Comparison of ENCODE assay signal across 31 cellular contexts in genomic region chr17:37461668-37462067, GRCh38. TPM values are rescaled to one million over a fixed set of nuclear protein-coding genes. Genes with fewer than 3 reads are reported as not detected.
A peak's percentile ranks its signal among the peaks of the same experiment; 100 is the strongest.
DNase-seq lines count a peak whose midpoint lies in the region; ATAC-seq and TF ChIP-seq lines count a peak whose summit lies in the region.
"Had no signal": no experiment of that assay in that cellular context is flagged by ENCODE, and none has a peak within 500 bp of the region (broad histone marks: within the 10 kb centered on the region; RNA-seq: fewer than 3 reads in every experiment).

No MANE protein-coding gene starts in this region.

- H3K36me3 ChIP-seq in PC-3 (ENCODE audit: low read depth, low read length) = no peaks in the 10 kb centered on the region; the same call in 1 of the 2 replicates

- POLR2A ChIA-PET in activated CD4-positive, alpha-beta T cell treated with anti-CD3 and anti-CD28 coated beads, Interleukin-2, amount 10 ng/mL, durations not matched to agents 7 days and 5 days (lab: Charles Lee) = no interaction called here
- POLR2A ChIA-PET in PC-3 (lab: Charles Lee; ENCODE audit: unreplicated experiment) = no interaction called here

- no peak overlapping the region for H3K4me3 ChIP-seq in AG10803 (ENCODE audit: low read length)
- no peak overlapping the region for H3K4me3 ChIP-seq in PC-3 (ENCODE audit: low read length)
- H3K4me3 ChIP-seq: GM23338, K562, lung had no signal

- no peaks in the 10 kb centered on the region for H3K9me3 ChIP-seq in PC-3 (ENCODE audit: low read length)
- H3K9me3 ChIP-seq: BE2C had no signal

- no peaks in the 10 kb centered on the region for H3K27me3 ChIP-seq in PC-3 (ENCODE audit: low read length)
- H3K27me3 ChIP-seq: BE2C, brain microvascular endothelial cell had no signal

- peak overlapping the region; percentile 1 for H3K27ac Mint-ChIP-seq in activated CD4-positive, alpha-beta T cell treated with anti-CD3 and anti-CD28 coated beads, Interleukin-2, amount 10 ng/mL, durations not matched to agents 7 days and 5 days
- H3K27ac Mint-ChIP-seq in glutamatergic neuron (ENCODE audit: unreplicated experiment) = no peak overlapping the region
- H3K27ac Mint-ChIP-seq: CD8-positive, alpha-beta T cell; GM23338; naive thymus-derived CD8-positive, alpha-beta T cell; type B pancreatic cell had no signal

- no peak overlapping the region for H3K9ac ChIP-seq in PC-3 (ENCODE audit: low read length)

- no peak overlapping the region for H2AFZ ChIP-seq in PC-3 (ENCODE audit: low read length)
- H2AFZ ChIP-seq: GM23338 had no signal

- H3K27me3 Mint-ChIP-seq in activated CD4-positive, alpha-beta T cell treated with anti-CD3 and anti-CD28 coated beads, Interleukin-2, amount 10 ng/mL, durations not matched to agents 7 days and 5 days = no peaks in the 10 kb centered on the region
- no peaks in the 10 kb centered on the region for H3K27me3 Mint-ChIP-seq in glutamatergic neuron (ENCODE audit: unreplicated experiment)
- H3K27me3 Mint-ChIP-seq: naive thymus-derived CD8-positive, alpha-beta T cell; type B pancreatic cell had no signal

- peaks cover 28% of the 10 kb centered on the region for H3K4me1 ChIP-seq in PC-3 (ENCODE audit: insufficient read depth, low read length)
- H3K4me1 ChIP-seq: BE2C had no signal

- H3K9me3 Mint-ChIP-seq in activated CD4-positive, alpha-beta T cell treated with anti-CD3 and anti-CD28 coated beads, Interleukin-2, amount 10 ng/mL, durations not matched to agents 7 days and 5 days = no peaks in the 10 kb centered on the region
- no peaks in the 10 kb centered on the region for H3K9me3 Mint-ChIP-seq in glutamatergic neuron (ENCODE audit: unreplicated experiment)
- H3K9me3 Mint-ChIP-seq: CD8-positive, alpha-beta T cell; GM23338; naive thymus-derived CD8-positive, alpha-beta T cell; type B pancreatic cell had no signal

- CTCF ChIA-PET in activated CD4-positive, alpha-beta T cell treated with anti-CD3 and anti-CD28 coated beads, Interleukin-2, amount 10 ng/mL, durations not matched to agents 7 days and 5 days (lab: Charles Lee) = interaction anchor here (1.3 kb wide), 1 partner anchor 15 kb away, joined by 3 read pairs; no protein-coding TSS in a partner anchor
- CTCF ChIA-PET in PC-3 (lab: Charles Lee) = no interaction called here

- no peak for ATAC-seq in PC-3
- no peak for ATAC-seq in HG02938 (IDR thresholded peaks at IDR 0.05; ENCODE audit: unreplicated experiment)
- no peak for ATAC-seq in GM18907 (IDR thresholded peaks at IDR 0.05; ENCODE audit: unreplicated experiment)
- ATAC-seq in HG03442 (IDR thresholded peaks at IDR 0.05; ENCODE audit: unreplicated experiment) = no peak
- ATAC-seq: CD8-positive, alpha-beta T cell; K562; left cardiac atrium; naive thymus-derived CD8-positive, alpha-beta T cell had no signal

- no peaks in the 10 kb centered on the region for H4K20me1 ChIP-seq in PC-3 (ENCODE audit: low read length)

- no peaks in the 10 kb centered on the region for H3K9me2 ChIP-seq in PC-3 (replicated peaks; ENCODE audit: low read length)

- no peaks in the 10 kb centered on the region for H3F3A ChIP-seq in PC-3 (ENCODE audit: low read length, unreplicated experiment)

- BruUV-seq in PC-3 (replicated peaks; lab: Mats Ljungman, UMichigan) = no TSS peak

- TF ChIP-seq CTCF in AG10803 (conservative IDR thresholded peaks at IDR 0.05; ENCODE audit: low read length) (no peak), PC-3 (conservative IDR thresholded peaks at IDR 0.05; ENCODE audit: low read depth, low read length) (no peak), glutamatergic neuron (IDR thresholded peaks at IDR 0.05; ENCODE audit: partially characterized antibody, unreplicated experiment) (no peak)

- H3K36me3 Mint-ChIP-seq in activated CD4-positive, alpha-beta T cell treated with anti-CD3 and anti-CD28 coated beads, Interleukin-2, amount 10 ng/mL, durations not matched to agents 7 days and 5 days (ENCODE audit: low read depth) = peaks cover 34% of the 10 kb centered on the region
- H3K36me3 Mint-ChIP-seq in glutamatergic neuron (ENCODE audit: unreplicated experiment) = no peaks in the 10 kb centered on the region

- no peak overlapping the region for H3K4me2 ChIP-seq in PC-3 (ENCODE audit: low read length)
- H3K4me2 ChIP-seq: GM23338 had no signal

- no peak overlapping the region for H3K4me3 Mint-ChIP-seq in activated CD4-positive, alpha-beta T cell treated with anti-CD3 and anti-CD28 coated beads, Interleukin-2, amount 10 ng/mL, durations not matched to agents 7 days and 5 days
- peak overlapping the region; percentile 18 for H3K4me3 Mint-ChIP-seq in glutamatergic neuron (ENCODE audit: unreplicated experiment)
- H3K4me3 Mint-ChIP-seq: CD8-positive, alpha-beta T cell; GM23338; naive thymus-derived CD8-positive, alpha-beta T cell; type B pancreatic cell had no signal

- peak overlapping the region; percentile 37 for H3K27ac ChIP-seq in PC-3 (ENCODE audit: low read length)
- H3K27ac ChIP-seq: brain microvascular endothelial cell, RWPE1 had no signal

- DNase-seq in activated CD4-positive, alpha-beta T cell treated with anti-CD3 and anti-CD28 coated beads, Interleukin-2, amount 10 ng/mL, durations not matched to agents 7 days and 5 days = no peak
- no peak for DNase-seq in activated CD4-positive, alpha-beta T cell treated with anti-CD3 and anti-CD28 coated beads, Interleukin-2, amount 50 U/mL, for 4 hours
- DNase-seq in AG10803 (ENCODE audit: low read depth) (peak; percentile 15), PC-3 (peak; percentile 35), glutamatergic neuron (no peak)
- DNase-seq: ACHN; activated CD4-positive, alpha-beta T cell treated with anti-CD3 and anti-CD28 coated beads for 1 hour; activated naive CD4-positive, alpha-beta T cell; amygdala; BE2C; brain microvascular endothelial cell; CD8-positive, alpha-beta T cell; DMS 273 treated with DMSO at 0.1 percent for 48 hours; hippocampal formation; left cardiac atrium; naive thymus-derived CD8-positive, alpha-beta T cell; NCI-H1048; NCI-H187; NCI-H2171; NCI-H510A; occipital lobe; stimulated activated CD4-positive, alpha-beta T cell treated with anti-CD3 and anti-CD28 coated beads, Interleukin-4, amount 100 ng/mL, for 24 hours; substantia nigra had no signal

- H3K79me2 ChIP-seq in PC-3 (ENCODE audit: low read length) = no peaks in the 10 kb centered on the region

- intact Hi-C loops in PC-3 (cut with micrococcal nuclease) = no loop called here

- H3K4me1 Mint-ChIP-seq in activated CD4-positive, alpha-beta T cell treated with anti-CD3 and anti-CD28 coated beads, Interleukin-2, amount 10 ng/mL, durations not matched to agents 7 days and 5 days = peaks cover 15% of the 10 kb centered on the region
- H3K4me1 Mint-ChIP-seq in glutamatergic neuron (ENCODE audit: low read depth, unreplicated experiment) = peaks cover 5% of the 10 kb centered on the region
- H3K4me1 Mint-ChIP-seq: GM23338 had no signal

RNA-seq across cellular contexts. Expression of gene DUSP14, which starts 28.0 kb away (rescaled TPM):
- 10 to 100 TPM in 1 of 2 experiments, 1 to 10 TPM in 1; 9.3 to 11.0 TPM for total RNA-seq in activated CD4-positive, alpha-beta T cell treated with anti-CD3 and anti-CD28 coated beads, Interleukin-2, amount 10 ng/mL, durations not matched to agents 7 days and 5 days
- total RNA-seq in PC-3 (2014; rRNA removed) = 49.4 and 56.2 TPM in 2 replicates
- 10.0 TPM for total RNA-seq in glutamatergic neuron (ENCODE audit: unreplicated experiment)

RNA-seq across cellular contexts. Expression of gene TADA2A, which starts 55.0 kb away (rescaled TPM):
- total RNA-seq in activated CD4-positive, alpha-beta T cell treated with anti-CD3 and anti-CD28 coated beads, Interleukin-2, amount 10 ng/mL, durations not matched to agents 7 days and 5 days = 10 to 100 TPM; 40.9 to 45.0 TPM
- total RNA-seq in PC-3 (2014; rRNA removed) (12.7 and 16.5 TPM in 2 replicates), glutamatergic neuron (ENCODE audit: unreplicated experiment) (30.6 TPM)

RNA-seq across cellular contexts. Expression of gene ACACA, which starts 55.0 kb away (rescaled TPM):
- total RNA-seq in activated CD4-positive, alpha-beta T cell treated with anti-CD3 and anti-CD28 coated beads, Interleukin-2, amount 10 ng/mL, durations not matched to agents 7 days and 5 days = 10 to 100 TPM; 38.7 TPM
- 33.0 and 40.3 TPM in 2 replicates for total RNA-seq in PC-3 (2014; rRNA removed)
- 145 TPM for total RNA-seq in glutamatergic neuron (ENCODE audit: unreplicated experiment)

Comparison
In these comparisons a context has a peak if more than half of its experiments do, and no peak if none do; other contexts are left out.
1. DNase-seq: peak in AG10803 (single experiment) and PC-3 (single experiment); none in activated CD4-positive, alpha-beta T cell treated with anti-CD3 and anti-CD28 coated beads, Interleukin-2, amount 10 ng/mL, durations not matched to agents 7 days and 5 days (single experiment), activated CD4-positive, alpha-beta T cell treated with anti-CD3 and anti-CD28 coated beads, Interleukin-2, amount 50 U/mL, for 4 hours (0 of 2) and glutamatergic neuron (single experiment).